20 cellular contexts compared by ENCODE assay signal in the genomic region with DNA sequence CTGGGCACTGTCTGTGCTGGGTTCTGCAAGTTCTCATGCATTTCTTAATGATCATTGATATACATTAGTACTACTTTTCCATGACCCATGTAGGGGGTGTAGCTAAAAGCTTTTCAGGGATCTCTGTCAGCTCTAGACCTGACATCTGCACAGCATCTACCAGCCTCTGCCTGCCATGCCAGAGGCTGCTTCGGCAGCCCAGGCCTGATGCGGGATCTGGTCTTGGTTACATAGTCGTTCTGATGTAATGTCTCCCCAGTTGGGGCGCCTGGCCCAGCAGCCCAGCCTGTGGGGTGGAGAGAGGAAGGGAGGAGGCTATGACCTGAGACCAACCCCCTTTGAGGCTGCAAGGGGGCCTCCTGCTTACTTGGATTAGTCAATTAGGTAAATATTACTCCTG.
"Had no signal": no experiment of that assay in that cellular context is flagged by ENCODE, and none has a peak within 500 bp of the region (broad histone marks: within the 10 kb centered on the region; RNA-seq: fewer than 3 reads in every experiment).

No MANE protein-coding gene starts in this region.

- H3K4me3 Mint-ChIP-seq: activated CD4-positive, alpha-beta T cell treated with anti-CD3 and anti-CD28 coated beads, Interleukin-2, amount 10 ng/mL, durations not matched to agents 24 days and 14 days; activated CD8-positive, alpha-beta memory T cell treated with anti-CD3 and anti-CD28 coated beads, Interleukin-2, amount 10 ng/mL, durations not matched to agents 7 days and 5 days; activated naive CD4-positive, alpha-beta T cell treated with anti-CD3 and anti-CD28 coated beads for 36 hours; activated naive CD8-positive, alpha-beta T cell; activated T-cell treated with anti-CD3 and anti-CD28 coated beads, Interleukin-2, amount 50 U/mL, for 24 hours; activated T-helper 1 cell treated with anti-CD3 and anti-CD28 coated beads, Interleukin-12 subunit alpha, Interleukin-12 subunit beta, Interleukin-2, Interleukin-4 antibody, amounts not matched to agents 30 ng/mL and 10 ng/mL and 1 ng/mL, durations not matched to agents 14 hours and 24 hours and 36 hours; T-helper 17 cell; WTC11 had no signal

- H3K4me3 ChIP-seq: Peyer's patch, SJCRH30 had no signal

- H3K4me1 ChIP-seq: Peyer's patch, SJCRH30 had no signal

- H3K9me3 ChIP-seq: Peyer's patch, SJCRH30 had no signal

- H3K4me1 Mint-ChIP-seq: activated CD4-positive, alpha-beta T cell treated with anti-CD3 and anti-CD28 coated beads, Interleukin-2, amount 10 ng/mL, durations not matched to agents 24 days and 14 days; activated CD8-positive, alpha-beta memory T cell treated with anti-CD3 and anti-CD28 coated beads, Interleukin-2, amount 10 ng/mL, durations not matched to agents 7 days and 5 days; T-helper 17 cell; WTC11 had no signal

- H3K27me3 Mint-ChIP-seq: activated CD4-positive, alpha-beta T cell treated with anti-CD3 and anti-CD28 coated beads, Interleukin-2, amount 10 ng/mL, durations not matched to agents 24 days and 14 days; activated CD8-positive, alpha-beta memory T cell treated with anti-CD3 and anti-CD28 coated beads, Interleukin-2, amount 10 ng/mL, durations not matched to agents 7 days and 5 days; activated naive CD8-positive, alpha-beta T cell; activated T-cell treated with anti-CD3 and anti-CD28 coated beads, Interleukin-2, amount 50 U/mL, for 24 hours; T-helper 17 cell had no signal

- H3K36me3 Mint-ChIP-seq: activated CD8-positive, alpha-beta memory T cell treated with anti-CD3 and anti-CD28 coated beads, Interleukin-2, amount 10 ng/mL, durations not matched to agents 7 days and 5 days; activated naive CD8-positive, alpha-beta T cell had no signal

- H3K27me3 ChIP-seq: Peyer's patch, SJCRH30 had no signal

- H3K27ac Mint-ChIP-seq: activated CD4-positive, alpha-beta T cell treated with anti-CD3 and anti-CD28 coated beads, Interleukin-2, amount 10 ng/mL, durations not matched to agents 24 days and 14 days; activated CD8-positive, alpha-beta memory T cell treated with anti-CD3 and anti-CD28 coated beads, Interleukin-2, amount 10 ng/mL, durations not matched to agents 7 days and 5 days; activated naive CD4-positive, alpha-beta T cell treated with anti-CD3 and anti-CD28 coated beads for 36 hours; activated naive CD8-positive, alpha-beta T cell; activated T-cell treated with anti-CD3 and anti-CD28 coated beads, Interleukin-2, amount 50 U/mL, for 24 hours; activated T-helper 1 cell treated with anti-CD3 and anti-CD28 coated beads, Interleukin-12 subunit alpha, Interleukin-12 subunit beta, Interleukin-2, Interleukin-4 antibody, amounts not matched to agents 30 ng/mL and 10 ng/mL and 1 ng/mL, durations not matched to agents 14 hours and 24 hours and 36 hours; T-helper 17 cell; WTC11 had no signal

- H3K36me3 ChIP-seq: Peyer's patch, SJCRH30 had no signal

- H3K27ac ChIP-seq: Peyer's patch, RWPE1, SJCRH30 had no signal

- DNase-seq: activated CD4-positive, alpha-beta T cell treated with anti-CD3 and anti-CD28 coated beads, Interleukin-2, amount 10 ng/mL, durations not matched to agents 24 days and 14 days; activated CD4-positive, alpha-beta T cell treated with anti-CD3 and anti-CD28 coated beads, Interleukin-2, amount 50 U/mL, for 48 hours; activated CD4-positive, CD25-positive, alpha-beta regulatory T cell treated with anti-CD3 and anti-CD28 coated beads, Interleukin-2, amount 50 U/mL, for 72 hours; activated CD8-positive, alpha-beta memory T cell treated with anti-CD3 and anti-CD28 coated beads, Interleukin-2, amount 10 ng/mL, durations not matched to agents 7 days and 5 days; activated effector memory CD4-positive, alpha-beta T cell treated with anti-CD3 and anti-CD28 coated beads, Interleukin-2, amount 50 U/mL, for 16 hours; activated naive CD4-positive, alpha-beta T cell treated with anti-CD3 and anti-CD28 coated beads for 36 hours; activated T-cell treated with anti-CD3 and anti-CD28 coated beads, Interleukin-2, amount 50 U/mL, for 24 hours; cerebellar nuclear complex; MM.1S; NCI-H1930; NK-92 treated with Interleukin-12 subunit alpha and Interleukin-12 subunit beta, amount 100 ng/mL, for 24 hours; Peyer's patch; Right ventricle myocardium superior; T-helper 17 cell; T-helper 9 cell had no signal
